1 cellular context compared by ENCODE assay signal in the genomic region with DNA sequence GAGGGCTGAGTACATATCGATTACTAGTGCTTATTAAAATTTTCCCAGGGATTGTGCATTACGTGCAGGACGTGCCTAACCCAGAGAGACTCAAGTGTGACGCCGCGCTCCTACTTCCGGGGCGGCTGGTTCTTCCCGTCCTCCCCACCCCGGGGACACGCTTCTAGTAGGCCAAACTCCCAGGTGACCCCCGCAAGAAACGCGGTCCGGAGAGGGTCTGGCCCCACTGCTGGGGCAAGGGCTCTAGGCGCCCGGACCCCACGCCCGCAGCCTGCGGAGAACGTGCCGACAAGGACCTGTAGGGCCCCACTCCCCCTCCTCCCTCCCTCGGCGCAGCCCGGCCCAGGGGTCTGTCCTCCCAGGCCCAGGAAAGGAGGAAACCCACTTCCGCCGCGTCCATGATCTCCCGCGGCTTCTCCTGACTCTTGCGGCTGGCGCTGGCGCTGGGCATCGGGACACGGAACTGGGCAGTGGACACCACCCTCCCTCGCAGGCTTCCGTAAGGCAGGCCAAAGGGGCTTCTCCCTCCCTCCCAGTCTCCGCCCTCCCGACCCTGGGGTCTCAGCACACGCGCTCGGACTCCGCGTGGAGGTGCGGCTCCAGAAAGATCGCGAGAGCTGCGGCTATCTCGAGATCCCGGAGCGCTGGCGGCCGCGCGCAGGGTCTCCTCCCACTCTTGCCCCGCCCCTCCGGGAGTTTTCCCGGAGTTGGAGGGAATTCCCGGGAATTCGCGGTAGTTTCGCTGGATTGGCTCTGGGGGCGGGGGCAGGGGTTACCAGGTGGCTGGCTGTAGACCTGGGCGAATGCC.
A peak's percentile ranks its signal among the peaks of the same experiment; 100 is the strongest.
TF ChIP-seq lines count a peak whose summit lies in the region.

A gene (minus strand): TSS at position 609 of the 808 bp plus-strand sequence. CDS start 158 bp downstream, at position 451.

TF ChIP-seq in GM12878, 131 proteins besides CTCF, POLR2A, EP300 and RAD21 (continued from another document and continues in another):
- no peak for TF ChIP-seq FOS (IDR thresholded peaks at IDR 0.05; ENCODE audit: borderline replicate concordance, extremely low read depth, insufficient read length)
- TF ChIP-seq, protein P1, sequence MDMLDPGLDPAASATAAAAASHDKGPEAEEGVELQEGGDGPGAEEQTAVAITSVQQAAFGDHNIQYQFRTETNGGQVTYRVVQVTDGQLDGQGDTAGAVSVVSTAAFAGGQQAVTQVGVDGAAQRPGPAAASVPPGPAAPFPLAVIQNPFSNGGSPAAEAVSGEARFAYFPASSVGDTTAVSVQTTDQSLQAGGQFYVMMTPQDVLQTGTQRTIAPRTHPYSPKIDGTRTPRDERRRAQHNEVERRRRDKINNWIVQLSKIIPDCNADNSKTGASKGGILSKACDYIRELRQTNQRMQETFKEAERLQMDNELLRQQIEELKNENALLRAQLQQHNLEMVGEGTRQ (IDR thresholded peaks at IDR 0.05; ENCODE audit: borderline replicate concordance, low read depth, low read length), result no peak
- TF ChIP-seq, protein P2, sequence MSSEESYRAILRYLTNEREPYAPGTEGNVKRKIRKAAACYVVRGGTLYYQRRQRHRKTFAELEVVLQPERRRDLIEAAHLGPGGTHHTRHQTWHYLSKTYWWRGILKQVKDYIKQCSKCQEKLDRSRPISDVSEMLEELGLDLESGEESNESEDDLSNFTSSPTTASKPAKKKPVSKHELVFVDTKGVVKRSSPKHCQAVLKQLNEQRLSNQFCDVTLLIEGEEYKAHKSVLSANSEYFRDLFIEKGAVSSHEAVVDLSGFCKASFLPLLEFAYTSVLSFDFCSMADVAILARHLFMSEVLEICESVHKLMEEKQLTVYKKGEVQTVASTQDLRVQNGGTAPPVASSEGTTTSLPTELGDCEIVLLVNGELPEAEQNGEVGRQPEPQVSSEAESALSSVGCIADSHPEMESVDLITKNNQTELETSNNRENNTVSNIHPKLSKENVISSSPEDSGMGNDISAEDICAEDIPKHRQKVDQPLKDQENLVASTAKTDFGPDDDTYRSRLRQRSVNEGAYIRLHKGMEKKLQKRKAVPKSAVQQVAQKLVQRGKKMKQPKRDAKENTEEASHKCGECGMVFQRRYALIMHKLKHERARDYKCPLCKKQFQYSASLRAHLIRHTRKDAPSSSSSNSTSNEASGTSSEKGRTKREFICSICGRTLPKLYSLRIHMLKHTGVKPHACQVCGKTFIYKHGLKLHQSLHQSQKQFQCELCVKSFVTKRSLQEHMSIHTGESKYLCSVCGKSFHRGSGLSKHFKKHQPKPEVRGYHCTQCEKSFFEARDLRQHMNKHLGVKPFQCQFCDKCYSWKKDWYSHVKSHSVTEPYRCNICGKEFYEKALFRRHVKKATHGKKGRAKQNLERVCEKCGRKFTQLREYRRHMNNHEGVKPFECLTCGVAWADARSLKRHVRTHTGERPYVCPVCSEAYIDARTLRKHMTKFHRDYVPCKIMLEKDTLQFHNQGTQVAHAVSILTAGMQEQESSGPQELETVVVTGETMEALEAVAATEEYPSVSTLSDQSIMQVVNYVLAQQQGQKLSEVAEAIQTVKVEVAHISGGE (CRISPR knock-in tag; IDR thresholded peaks at IDR 0.05), result no peak
- TF ChIP-seq, protein P3, sequence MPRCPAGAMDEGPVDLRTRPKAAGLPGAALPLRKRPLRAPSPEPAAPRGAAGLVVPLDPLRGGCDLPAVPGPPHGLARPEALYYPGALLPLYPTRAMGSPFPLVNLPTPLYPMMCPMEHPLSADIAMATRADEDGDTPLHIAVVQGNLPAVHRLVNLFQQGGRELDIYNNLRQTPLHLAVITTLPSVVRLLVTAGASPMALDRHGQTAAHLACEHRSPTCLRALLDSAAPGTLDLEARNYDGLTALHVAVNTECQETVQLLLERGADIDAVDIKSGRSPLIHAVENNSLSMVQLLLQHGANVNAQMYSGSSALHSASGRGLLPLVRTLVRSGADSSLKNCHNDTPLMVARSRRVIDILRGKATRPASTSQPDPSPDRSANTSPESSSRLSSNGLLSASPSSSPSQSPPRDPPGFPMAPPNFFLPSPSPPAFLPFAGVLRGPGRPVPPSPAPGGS (IDR thresholded peaks at IDR 0.05; ENCODE audit: borderline replicate concordance, insufficient read depth, low read depth, low read length, poor library complexity, severe bottlenecking), result no peak
- TF ChIP-seq NBN (IDR thresholded peaks at IDR 0.05), result peak; percentile 73
- no peak for TF ChIP-seq JUND (IDR thresholded peaks at IDR 0.05; ENCODE audit: low read depth, low read length)
- TF ChIP-seq, protein P4, sequence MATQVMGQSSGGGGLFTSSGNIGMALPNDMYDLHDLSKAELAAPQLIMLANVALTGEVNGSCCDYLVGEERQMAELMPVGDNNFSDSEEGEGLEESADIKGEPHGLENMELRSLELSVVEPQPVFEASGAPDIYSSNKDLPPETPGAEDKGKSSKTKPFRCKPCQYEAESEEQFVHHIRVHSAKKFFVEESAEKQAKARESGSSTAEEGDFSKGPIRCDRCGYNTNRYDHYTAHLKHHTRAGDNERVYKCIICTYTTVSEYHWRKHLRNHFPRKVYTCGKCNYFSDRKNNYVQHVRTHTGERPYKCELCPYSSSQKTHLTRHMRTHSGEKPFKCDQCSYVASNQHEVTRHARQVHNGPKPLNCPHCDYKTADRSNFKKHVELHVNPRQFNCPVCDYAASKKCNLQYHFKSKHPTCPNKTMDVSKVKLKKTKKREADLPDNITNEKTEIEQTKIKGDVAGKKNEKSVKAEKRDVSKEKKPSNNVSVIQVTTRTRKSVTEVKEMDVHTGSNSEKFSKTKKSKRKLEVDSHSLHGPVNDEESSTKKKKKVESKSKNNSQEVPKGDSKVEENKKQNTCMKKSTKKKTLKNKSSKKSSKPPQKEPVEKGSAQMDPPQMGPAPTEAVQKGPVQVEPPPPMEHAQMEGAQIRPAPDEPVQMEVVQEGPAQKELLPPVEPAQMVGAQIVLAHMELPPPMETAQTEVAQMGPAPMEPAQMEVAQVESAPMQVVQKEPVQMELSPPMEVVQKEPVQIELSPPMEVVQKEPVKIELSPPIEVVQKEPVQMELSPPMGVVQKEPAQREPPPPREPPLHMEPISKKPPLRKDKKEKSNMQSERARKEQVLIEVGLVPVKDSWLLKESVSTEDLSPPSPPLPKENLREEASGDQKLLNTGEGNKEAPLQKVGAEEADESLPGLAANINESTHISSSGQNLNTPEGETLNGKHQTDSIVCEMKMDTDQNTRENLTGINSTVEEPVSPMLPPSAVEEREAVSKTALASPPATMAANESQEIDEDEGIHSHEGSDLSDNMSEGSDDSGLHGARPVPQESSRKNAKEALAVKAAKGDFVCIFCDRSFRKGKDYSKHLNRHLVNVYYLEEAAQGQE (IDR thresholded peaks at IDR 0.05; ENCODE audit: low read depth, low read length), result no peak; the same call in 1 of the 2 replicates
- TF ChIP-seq ZNF384 (IDR thresholded peaks at IDR 0.05; ENCODE audit: borderline replicate concordance, low read depth, low read length), result no peak
- no peak; the same call in 1 of the 3 replicates for TF ChIP-seq POU2F2 (IDR thresholded peaks at IDR 0.05; ENCODE audit: borderline replicate concordance, low read depth, low read length)
- TF ChIP-seq IKZF2 (IDR thresholded peaks at IDR 0.05), result peak; percentile 99 to 100
- 0 out of 2 replicates have a peak, but pooled peaks have one; percentile 13 for TF ChIP-seq CBX5 (IDR thresholded peaks at IDR 0.05; ENCODE audit: low read depth)
- no peak for TF ChIP-seq BMI1 (IDR thresholded peaks at IDR 0.05; ENCODE audit: borderline replicate concordance)
- TF ChIP-seq SRF (IDR thresholded peaks at IDR 0.05; ENCODE audit: low read depth in 2 of 2, low read length in 2 of 2), result no peak
- TF ChIP-seq, protein P5, sequence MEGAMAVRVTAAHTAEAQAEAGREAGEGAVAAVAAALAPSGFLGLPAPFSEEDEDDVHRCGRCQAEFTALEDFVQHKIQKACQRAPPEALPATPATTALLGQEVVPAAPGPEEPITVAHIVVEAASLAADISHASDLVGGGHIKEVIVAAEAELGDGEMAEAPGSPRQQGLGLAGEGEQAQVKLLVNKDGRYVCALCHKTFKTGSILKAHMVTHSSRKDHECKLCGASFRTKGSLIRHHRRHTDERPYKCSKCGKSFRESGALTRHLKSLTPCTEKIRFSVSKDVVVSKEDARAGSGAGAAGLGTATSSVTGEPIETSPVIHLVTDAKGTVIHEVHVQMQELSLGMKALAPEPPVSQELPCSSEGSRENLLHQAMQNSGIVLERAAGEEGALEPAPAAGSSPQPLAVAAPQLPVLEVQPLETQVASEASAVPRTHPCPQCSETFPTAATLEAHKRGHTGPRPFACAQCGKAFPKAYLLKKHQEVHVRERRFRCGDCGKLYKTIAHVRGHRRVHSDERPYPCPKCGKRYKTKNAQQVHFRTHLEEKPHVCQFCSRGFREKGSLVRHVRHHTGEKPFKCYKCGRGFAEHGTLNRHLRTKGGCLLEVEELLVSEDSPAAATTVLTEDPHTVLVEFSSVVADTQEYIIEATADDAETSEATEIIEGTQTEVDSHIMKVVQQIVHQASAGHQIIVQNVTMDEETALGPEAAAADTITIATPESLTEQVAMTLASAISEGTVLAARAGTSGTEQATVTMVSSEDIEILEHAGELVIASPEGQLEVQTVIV (IDR thresholded peaks at IDR 0.05; ENCODE audit: borderline replicate concordance, partially characterized antibody), result peak; percentile 45
- TF ChIP-seq, protein P6, sequence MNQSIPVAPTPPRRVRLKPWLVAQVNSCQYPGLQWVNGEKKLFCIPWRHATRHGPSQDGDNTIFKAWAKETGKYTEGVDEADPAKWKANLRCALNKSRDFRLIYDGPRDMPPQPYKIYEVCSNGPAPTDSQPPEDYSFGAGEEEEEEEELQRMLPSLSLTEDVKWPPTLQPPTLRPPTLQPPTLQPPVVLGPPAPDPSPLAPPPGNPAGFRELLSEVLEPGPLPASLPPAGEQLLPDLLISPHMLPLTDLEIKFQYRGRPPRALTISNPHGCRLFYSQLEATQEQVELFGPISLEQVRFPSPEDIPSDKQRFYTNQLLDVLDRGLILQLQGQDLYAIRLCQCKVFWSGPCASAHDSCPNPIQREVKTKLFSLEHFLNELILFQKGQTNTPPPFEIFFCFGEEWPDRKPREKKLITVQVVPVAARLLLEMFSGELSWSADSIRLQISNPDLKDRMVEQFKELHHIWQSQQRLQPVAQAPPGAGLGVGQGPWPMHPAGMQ (IDR thresholded peaks at IDR 0.05; ENCODE audit: borderline replicate concordance), result peak; percentile 87
- TF ChIP-seq FOXK2 (IDR thresholded peaks at IDR 0.05), result no peak
- TF ChIP-seq HDAC6 (IDR thresholded peaks at IDR 0.05; ENCODE audit: unreplicated experiment), result no peak
- TF ChIP-seq TCF12 (IDR thresholded peaks at IDR 0.05; ENCODE audit: low read depth, low read length), result 0 out of 2 replicates have a peak, but pooled peaks have one; percentile 14
- TF ChIP-seq TARDBP (IDR thresholded peaks at IDR 0.05; ENCODE audit: borderline replicate concordance), result no peak
- TF ChIP-seq SUPT20H (IDR thresholded peaks at IDR 0.05; ENCODE audit: borderline replicate concordance, control insufficient read depth, low read depth, low read length), result no peak
- TF ChIP-seq CBX3 (IDR thresholded peaks at IDR 0.05; ENCODE audit: borderline replicate concordance, low read depth), result no peak
- TF ChIP-seq, protein P7, sequence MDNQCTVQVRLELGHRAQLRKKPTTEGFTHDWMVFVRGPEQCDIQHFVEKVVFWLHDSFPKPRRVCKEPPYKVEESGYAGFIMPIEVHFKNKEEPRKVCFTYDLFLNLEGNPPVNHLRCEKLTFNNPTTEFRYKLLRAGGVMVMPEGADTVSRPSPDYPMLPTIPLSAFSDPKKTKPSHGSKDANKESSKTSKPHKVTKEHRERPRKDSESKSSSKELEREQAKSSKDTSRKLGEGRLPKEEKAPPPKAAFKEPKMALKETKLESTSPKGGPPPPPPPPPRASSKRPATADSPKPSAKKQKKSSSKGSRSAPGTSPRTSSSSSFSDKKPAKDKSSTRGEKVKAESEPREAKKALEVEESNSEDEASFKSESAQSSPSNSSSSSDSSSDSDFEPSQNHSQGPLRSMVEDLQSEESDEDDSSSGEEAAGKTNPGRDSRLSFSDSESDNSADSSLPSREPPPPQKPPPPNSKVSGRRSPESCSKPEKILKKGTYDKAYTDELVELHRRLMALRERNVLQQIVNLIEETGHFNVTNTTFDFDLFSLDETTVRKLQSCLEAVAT (IDR thresholded peaks at IDR 0.05), result no peak; the same call in 1 of the 2 replicates
- TF ChIP-seq FOXM1 (IDR thresholded peaks at IDR 0.05; ENCODE audit: low read depth, low read length), result no peak; the same call in 1 of the 2 replicates
- TF ChIP-seq IRF4 (IDR thresholded peaks at IDR 0.05; ENCODE audit: low read depth, low read length), result 0 out of 2 replicates have a peak, but pooled peaks have one; percentile 18
- TF ChIP-seq PML (IDR thresholded peaks at IDR 0.05; ENCODE audit: low read length), result peak; percentile 91
- peak; percentile 46; the same call in 1 of the 2 replicates for TF ChIP-seq TCF3 (IDR thresholded peaks at IDR 0.05; ENCODE audit: borderline replicate concordance, insufficient read depth, low read depth, low read length)
- no peak for TF ChIP-seq RAD51 (IDR thresholded peaks at IDR 0.05)
- peak; percentile 39 for TF ChIP-seq NR2C1 (IDR thresholded peaks at IDR 0.05)
- no peak for TF ChIP-seq SMARCA5 (IDR thresholded peaks at IDR 0.05)
- TF ChIP-seq ZNF207 (IDR thresholded peaks at IDR 0.05; ENCODE audit: borderline replicate concordance), result peak; percentile 77; the same call in 1 of the 2 replicates
- TF ChIP-seq PAX5 (IDR thresholded peaks at IDR 0.05; ENCODE audit: borderline replicate concordance, low read depth, low read length), result peak; percentile 63
- no peak; the same call in 1 of the 2 replicates for TF ChIP-seq RUNX3 (IDR thresholded peaks at IDR 0.05; ENCODE audit: low read length)
- TF ChIP-seq RELA (IDR thresholded peaks at IDR 0.05; ENCODE audit: borderline replicate concordance, partially characterized antibody), result peak; percentile 25
- TF ChIP-seq ZNF24 (IDR thresholded peaks at IDR 0.05), result no peak
- TF ChIP-seq GATAD2B (conservative IDR thresholded peaks at IDR 0.05; ENCODE audit: low read depth), result peak; percentile 99
- TF ChIP-seq, protein P8, sequence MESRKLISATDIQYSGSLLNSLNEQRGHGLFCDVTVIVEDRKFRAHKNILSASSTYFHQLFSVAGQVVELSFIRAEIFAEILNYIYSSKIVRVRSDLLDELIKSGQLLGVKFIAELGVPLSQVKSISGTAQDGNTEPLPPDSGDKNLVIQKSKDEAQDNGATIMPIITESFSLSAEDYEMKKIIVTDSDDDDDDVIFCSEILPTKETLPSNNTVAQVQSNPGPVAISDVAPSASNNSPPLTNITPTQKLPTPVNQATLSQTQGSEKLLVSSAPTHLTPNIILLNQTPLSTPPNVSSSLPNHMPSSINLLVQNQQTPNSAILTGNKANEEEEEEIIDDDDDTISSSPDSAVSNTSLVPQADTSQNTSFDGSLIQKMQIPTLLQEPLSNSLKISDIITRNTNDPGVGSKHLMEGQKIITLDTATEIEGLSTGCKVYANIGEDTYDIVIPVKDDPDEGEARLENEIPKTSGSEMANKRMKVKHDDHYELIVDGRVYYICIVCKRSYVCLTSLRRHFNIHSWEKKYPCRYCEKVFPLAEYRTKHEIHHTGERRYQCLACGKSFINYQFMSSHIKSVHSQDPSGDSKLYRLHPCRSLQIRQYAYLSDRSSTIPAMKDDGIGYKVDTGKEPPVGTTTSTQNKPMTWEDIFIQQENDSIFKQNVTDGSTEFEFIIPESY (IDR thresholded peaks at IDR 0.05), result no peak
